8 cellular contexts compared by ENCODE assay signal in genomic region chrX:81195712-81196111, GRCh38. TPM values are rescaled to one million over a fixed set of nuclear protein-coding genes. Genes with fewer than 3 reads are reported as not detected.
DNase-seq lines count a peak whose midpoint lies in the region; ATAC-seq lines count a peak whose summit lies in the region.

No MANE protein-coding gene starts in this region.

- H3K4me3 ChIP-seq in mesenchymal stem cell (ENCODE audit: insufficient read depth in 1 of 2, low read depth in 1 of 2, low read length in 2 of 2): no peak overlapping the region

- H3K36me3 Mint-ChIP-seq in stimulated activated naive B cell treated with anti-CD40 and anti-IgM and Interleukin-4, amounts not matched to agents 10 μg/mL and 1 μg/mL and 100 μg/mL, for 72 hours: no peaks in the 10 kb centered on the region

- H2BK15ac ChIP-seq in mesenchymal stem cell (ENCODE audit: low read depth, poor library complexity, severe bottlenecking): no peak overlapping the region

- H3K18ac ChIP-seq in mesenchymal stem cell (ENCODE audit: low read depth in 1 of 2, low read length in 2 of 2): no peak overlapping the region

- no peak overlapping the region for H3K23ac ChIP-seq in mesenchymal stem cell (ENCODE audit: low read length in 2 of 2)

- no peak overlapping the region for H4K8ac ChIP-seq in mesenchymal stem cell (ENCODE audit: low read length)

- H2BK12ac ChIP-seq in mesenchymal stem cell (ENCODE audit: low read length in 2 of 2): no peak overlapping the region

- no peak overlapping the region for H3K27ac ChIP-seq in mesenchymal stem cell (ENCODE audit: low read length, poor library complexity, severe bottlenecking)

- no peak overlapping the region for H3K14ac ChIP-seq in mesenchymal stem cell (ENCODE audit: low read length in 2 of 2)

- H3K79me1 ChIP-seq in mesenchymal stem cell (replicated peaks; ENCODE audit: low read length, poor library complexity, severe bottlenecking): no peaks in the 10 kb centered on the region

- no peaks in the 10 kb centered on the region for H3K36me3 ChIP-seq in mesenchymal stem cell (ENCODE audit: control insufficient read depth in 1 of 2, insufficient read depth in 2 of 2, low read depth in 1 of 2, low read length in 2 of 2)

- no peaks in the 10 kb centered on the region for H3K27me3 ChIP-seq in mesenchymal stem cell (ENCODE audit: control insufficient read depth in 1 of 2, insufficient read depth in 1 of 2, low read length in 2 of 2)

- ATAC-seq in HG02798 (IDR thresholded peaks at IDR 0.05; ENCODE audit: poor library complexity, unreplicated experiment): peak; percentile 93
- peak; percentile 72 to 81 for ATAC-seq in stimulated activated naive B cell treated with anti-CD40 and anti-IgM and Interleukin-4, amounts not matched to agents 10 μg/mL and 1 μg/mL and 100 μg/mL, for 72 hours (replicated peaks)

- H3K4me1 ChIP-seq in mesenchymal stem cell (ENCODE audit: control insufficient read depth, insufficient read depth, low read depth, low read length): no peaks in the 10 kb centered on the region

- no peaks in the 10 kb centered on the region for H3K9me3 ChIP-seq in mesenchymal stem cell (ENCODE audit: control insufficient read depth, low read length)

- no peak overlapping the region for H3K4me3 Mint-ChIP-seq in stimulated activated naive B cell treated with anti-CD40 and anti-IgM and Interleukin-4, amounts not matched to agents 10 μg/mL and 1 μg/mL and 100 μg/mL, for 72 hours

- H3K4ac ChIP-seq in mesenchymal stem cell (ENCODE audit: low read depth in 1 of 2, low read length in 2 of 2): no peak overlapping the region

- H3K9ac ChIP-seq in mesenchymal stem cell (ENCODE audit: low read length): no peak overlapping the region

- peaks cover 2 to 5% of the 10 kb centered on the region in 2 donors for H3K4me1 Mint-ChIP-seq in stimulated activated naive B cell treated with anti-CD40 and anti-IgM and Interleukin-4, amounts not matched to agents 10 μg/mL and 1 μg/mL and 100 μg/mL, for 72 hours

- H3K27me3 Mint-ChIP-seq in stimulated activated naive B cell treated with anti-CD40 and anti-IgM and Interleukin-4, amounts not matched to agents 10 μg/mL and 1 μg/mL and 100 μg/mL, for 72 hours: no peaks in the 10 kb centered on the region

- H4K91ac ChIP-seq in mesenchymal stem cell (ENCODE audit: low read length): no peak overlapping the region

- no peak overlapping the region for H3K27ac Mint-ChIP-seq in stimulated activated naive B cell treated with anti-CD40 and anti-IgM and Interleukin-4, amounts not matched to agents 10 μg/mL and 1 μg/mL and 100 μg/mL, for 72 hours

- no peaks in the 10 kb centered on the region for H3K9me3 Mint-ChIP-seq in stimulated activated naive B cell treated with anti-CD40 and anti-IgM and Interleukin-4, amounts not matched to agents 10 μg/mL and 1 μg/mL and 100 μg/mL, for 72 hours

- H2AFZ ChIP-seq in mesenchymal stem cell (ENCODE audit: low read depth, low read length): no peak overlapping the region

- 15% methylated on average over 5 of the region's 5 CpGs for WGBS in mesenchymal stem cell

- H2BK5ac ChIP-seq in mesenchymal stem cell (ENCODE audit: low read depth, low read length, poor library complexity, severe bottlenecking): no peak overlapping the region

- H2AK5ac ChIP-seq in mesenchymal stem cell (ENCODE audit: low read length, severe bottlenecking): no peak overlapping the region

- H3K4me2 ChIP-seq in mesenchymal stem cell (ENCODE audit: low read length, poor library complexity, severe bottlenecking): no peak overlapping the region

- H2BK120ac ChIP-seq in mesenchymal stem cell (ENCODE audit: low read depth, low read length): no peak overlapping the region

- DNase-seq in activated gamma-delta T cell treated with Interleukin-2 at 50 U/mL for 16 hours: peak; percentile 64
- no peak for DNase-seq in activated gamma-delta T cell (lab: John Stamatoyannopoulos, UW)
- DNase-seq in NCI-H2107 (lab: John Stamatoyannopoulos, UW): peak; percentile 15
- DNase-seq in activated CD4-positive, alpha-beta T cell treated with anti-CD3 and anti-CD28 coated beads for 1 hour: peak; percentile 19
- peak; percentile 44 for DNase-seq in dedifferentiated amniotic fluid mesenchymal stem cell (ENCODE audit: extremely low spot score)
- DNase-seq in mesenchymal stem cell: peak; percentile 46
- peak; percentile 36 for DNase-seq in stimulated activated naive B cell treated with anti-CD40 and anti-IgM and Interleukin-4, amounts not matched to agents 10 μg/mL and 1 μg/mL and 100 μg/mL, for 72 hours

RNA-seq across cellular contexts. Expression of gene HMGN5, which starts 6.0 kb away (rescaled TPM):
- polyA plus RNA-seq in mesenchymal stem cell (2013, experiment 1 of 2): 13.2 TPM
- 12.2 TPM for polyA plus RNA-seq in mesenchymal stem cell (2013, experiment 2 of 2)

RNA-seq across cellular contexts. Expression of gene SH3BGRL, which starts 6.2 kb away (rescaled TPM):
- polyA plus RNA-seq in mesenchymal stem cell (2013, experiment 1 of 2): 147 TPM
- 156 TPM for polyA plus RNA-seq in mesenchymal stem cell (2013, experiment 2 of 2)
